1 cellular context compared by ENCODE assay signal in the genomic region with DNA sequence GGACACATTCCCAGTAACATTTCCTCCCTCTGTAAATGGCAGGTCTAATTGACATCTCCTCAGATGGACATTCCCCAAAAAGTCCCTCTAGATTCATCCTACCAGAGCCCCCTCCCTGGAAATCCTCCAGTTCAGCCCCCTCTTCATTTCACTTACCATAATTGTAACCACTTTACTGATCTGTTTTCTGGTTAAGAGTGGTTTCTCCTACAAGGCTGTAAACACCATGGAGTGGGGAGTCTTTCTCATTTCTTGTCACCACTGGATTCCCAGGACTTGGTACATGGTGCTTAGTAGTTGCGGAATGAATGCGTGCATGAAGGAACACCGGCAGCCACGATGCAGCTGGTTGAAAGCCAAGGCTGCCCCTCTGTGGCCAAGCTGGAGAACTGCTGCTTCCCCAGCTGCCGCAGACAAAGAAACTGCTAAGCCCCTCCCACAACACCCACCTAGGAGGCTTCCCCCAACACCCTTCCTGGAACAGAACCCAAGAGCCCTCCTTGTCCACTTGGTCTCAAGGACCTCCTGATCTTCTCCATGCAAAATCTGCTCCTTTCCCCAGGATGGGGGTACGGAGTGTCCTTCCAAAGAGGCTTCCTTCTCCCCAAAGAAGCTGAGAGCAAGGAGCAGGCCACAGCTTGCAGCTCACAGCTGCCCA.
TF ChIP-seq lines count a peak whose summit lies in the region.

No MANE protein-coding gene starts in this region.

TF ChIP-seq in HepG2, 621 proteins besides CTCF, POLR2A, EP300 and RAD21 (continued from another document):
- TF ChIP-seq MAZ (IDR thresholded peaks at IDR 0.05; ENCODE audit: borderline replicate concordance, low read depth, low read length), result 0 out of 2 replicates have a peak, but pooled peaks have one; percentile 30
- TF ChIP-seq MAZ (CRISPR knock-in tag; IDR thresholded peaks at IDR 0.05; ENCODE audit: low read depth), result no peak
- no peak for TF ChIP-seq MXD4 (CRISPR knock-in tag; IDR thresholded peaks at IDR 0.05)
- TF ChIP-seq ZNF501 (CRISPR knock-in tag; IDR thresholded peaks at IDR 0.05), result 0 out of 2 replicates have a peak, but pooled peaks have one; percentile 41
- no peak for TF ChIP-seq ZNF75D (CRISPR knock-in tag; IDR thresholded peaks at IDR 0.05; ENCODE audit: borderline replicate concordance)
